ENCODE assay signal across 18 cellular contexts in genomic region chr18:27762054-27762453, GRCh38.
DNase-seq lines count a peak whose midpoint lies in the region; ATAC-seq and TF ChIP-seq lines count a peak whose summit lies in the region.
"Had no signal": no experiment of that assay in that cellular context is flagged by ENCODE, and none has a peak within 500 bp of the region (broad histone marks: within the 10 kb centered on the region; RNA-seq: fewer than 3 reads in every experiment).

No MANE protein-coding gene starts in this region.

- no peak overlapping the region for H2BK15ac ChIP-seq in mesendoderm (replicated peaks; ENCODE audit: low read depth)

- no peak overlapping the region for H4K8ac ChIP-seq in mesendoderm (ENCODE audit: low read depth, low read length)

- H2BK5ac ChIP-seq in mesendoderm (ENCODE audit: low read length) = no peak overlapping the region

- H3K27me3 ChIP-seq in mesendoderm (ENCODE audit: insufficient read depth, low read length, poor library complexity) = no peaks in the 10 kb centered on the region
- H3K27me3 ChIP-seq in upper lobe of right lung = no peaks in the 10 kb centered on the region

- H3K9me3 Mint-ChIP-seq in activated CD4-positive, alpha-beta memory T cell treated with anti-CD3 and anti-CD28 coated beads, Interleukin-2, amount 10 ng/mL, durations not matched to agents 7 days and 5 days = peaks cover 5% of the 10 kb centered on the region
- no peaks in the 10 kb centered on the region for H3K9me3 Mint-ChIP-seq in nephron progenitor cell

- no peak overlapping the region for H3K4ac ChIP-seq in mesendoderm (ENCODE audit: low read depth, low read length)

- TF ChIP-seq RAD21 in Ishikawa (IDR thresholded peaks at IDR 0.05; ENCODE audit: low read depth) = no peak

- H3K4me2 ChIP-seq in mesendoderm (ENCODE audit: low read length) = no peak overlapping the region

- H2AK5ac ChIP-seq in mesendoderm (ENCODE audit: low read length) = no peak overlapping the region

- no peak overlapping the region for H4K5ac ChIP-seq in mesendoderm (ENCODE audit: low read length)

- CTCF ChIA-PET in activated CD4-positive, alpha-beta memory T cell treated with anti-CD3 and anti-CD28 coated beads, Interleukin-2, amount 10 ng/mL, durations not matched to agents 7 days and 5 days (lab: Charles Lee) = no interaction called here

- H3K27ac Mint-ChIP-seq in activated CD4-positive, alpha-beta memory T cell treated with anti-CD3 and anti-CD28 coated beads, Interleukin-2, amount 10 ng/mL, durations not matched to agents 7 days and 5 days = no peak overlapping the region
- no peak overlapping the region for H3K27ac Mint-ChIP-seq in nephron progenitor cell
- H3K27ac Mint-ChIP-seq: CD4-positive, CD25-positive, alpha-beta regulatory T cell had no signal

- H3K9me3 ChIP-seq in upper lobe of right lung = no peaks in the 10 kb centered on the region

- no peaks in the 10 kb centered on the region for H3K36me3 Mint-ChIP-seq in activated CD4-positive, alpha-beta memory T cell treated with anti-CD3 and anti-CD28 coated beads, Interleukin-2, amount 10 ng/mL, durations not matched to agents 7 days and 5 days (ENCODE audit: low read depth)
- H3K36me3 Mint-ChIP-seq in nephron progenitor cell (ENCODE audit: low read depth) = no peaks in the 10 kb centered on the region
- H3K36me3 Mint-ChIP-seq: CD4-positive, CD25-positive, alpha-beta regulatory T cell had no signal

- no peaks in the 10 kb centered on the region for H3K27me3 Mint-ChIP-seq in activated CD4-positive, alpha-beta memory T cell treated with anti-CD3 and anti-CD28 coated beads, Interleukin-2, amount 10 ng/mL, durations not matched to agents 7 days and 5 days
- H3K27me3 Mint-ChIP-seq in nephron progenitor cell (ENCODE audit: low read depth, poor library complexity) = no peaks in the 10 kb centered on the region
- H3K27me3 Mint-ChIP-seq: CD4-positive, CD25-positive, alpha-beta regulatory T cell had no signal

- H3K23ac ChIP-seq in mesendoderm (ENCODE audit: low read length) = no peak overlapping the region

- no peak overlapping the region for H2BK120ac ChIP-seq in mesendoderm (ENCODE audit: low read depth, low read length)

- ATAC-seq in upper lobe of right lung (no peak), HG03521 (IDR thresholded peaks at IDR 0.05; ENCODE audit: unreplicated experiment) (no peak)
- ATAC-seq: HCT116, HepG2, Panc1 had no signal

- H3K56ac ChIP-seq in mesendoderm (ENCODE audit: low read length) = no peak overlapping the region

- no peak overlapping the region for H3K4me3 Mint-ChIP-seq in activated CD4-positive, alpha-beta memory T cell treated with anti-CD3 and anti-CD28 coated beads, Interleukin-2, amount 10 ng/mL, durations not matched to agents 7 days and 5 days
- no peak overlapping the region for H3K4me3 Mint-ChIP-seq in nephron progenitor cell
- H3K4me3 Mint-ChIP-seq: CD4-positive, CD25-positive, alpha-beta regulatory T cell had no signal

- H3K36me3 ChIP-seq in mesendoderm (ENCODE audit: control insufficient read depth, insufficient read depth, low read length) (no peaks in the 10 kb centered on the region), upper lobe of right lung (no peaks in the 10 kb centered on the region)

- DNase-seq in choroid plexus epithelial cell (ENCODE audit: low read depth) (peak; percentile 24), mesendoderm (peak; percentile 58), upper lobe of right lung (no peak), nephron progenitor cell (no peak)
- DNase-seq in activated CD4-positive, alpha-beta memory T cell treated with anti-CD3 and anti-CD28 coated beads, Interleukin-2, amount 10 ng/mL, durations not matched to agents 7 days and 5 days = no peak
- DNase-seq: CD4-positive, CD25-positive, alpha-beta regulatory T cell; KBM-7; NCI-H1092; NCI-H1436; NCI-H187 treated with DMSO at 0.1 percent for 48 hours; NCI-H2107; NCI-H510A treated with DMSO at 0.1 percent for 48 hours; NCI-H774 had no signal

- H3K4me1 ChIP-seq in mesendoderm (ENCODE audit: control insufficient read depth, low read depth, low read length) (no peaks in the 10 kb centered on the region), upper lobe of right lung (no peaks in the 10 kb centered on the region)

- H3K9ac ChIP-seq in mesendoderm (ENCODE audit: low read length) = no peak overlapping the region

- H3K4me1 Mint-ChIP-seq in activated CD4-positive, alpha-beta memory T cell treated with anti-CD3 and anti-CD28 coated beads, Interleukin-2, amount 10 ng/mL, durations not matched to agents 7 days and 5 days = no peaks in the 10 kb centered on the region
- no peaks in the 10 kb centered on the region for H3K4me1 Mint-ChIP-seq in nephron progenitor cell
- H3K4me1 Mint-ChIP-seq: CD4-positive, CD25-positive, alpha-beta regulatory T cell had no signal

- TF ChIP-seq CTCF in choroid plexus epithelial cell (conservative IDR thresholded peaks at IDR 0.05; ENCODE audit: low read depth, low read length) (no peak), upper lobe of right lung (IDR thresholded peaks at IDR 0.05) (no peak), nephron progenitor cell (IDR thresholded peaks at IDR 0.05) (no peak)

- H3K79me2 ChIP-seq in mesendoderm (ENCODE audit: control insufficient read depth, insufficient read depth, low read length) = no peaks in the 10 kb centered on the region

- no peaks in the 10 kb centered on the region for H3K79me1 ChIP-seq in mesendoderm (ENCODE audit: low read length)

- no peak overlapping the region for H3K18ac ChIP-seq in mesendoderm (ENCODE audit: low read length)

- no peak for TF ChIP-seq EP300 in Ishikawa (IDR thresholded peaks at IDR 0.05; ENCODE audit: borderline replicate concordance)

- whole genome bisulfite sequencing in mesendoderm (ENCODE audit: extremely low coverage, insufficient coverage, low lambda C conversion rate) = no CpG with 5 or more reads among the region's 4 CpGs

- no peak overlapping the region for H3K4me3 ChIP-seq in choroid plexus epithelial cell (ENCODE audit: low read depth, low read length)
- H3K4me3 ChIP-seq in mesendoderm (ENCODE audit: low read length) = no peak overlapping the region
- H3K4me3 ChIP-seq in upper lobe of right lung = no peak overlapping the region

- no peak overlapping the region for H3K27ac ChIP-seq in mesendoderm (ENCODE audit: low read depth, low read length)
- no peak overlapping the region for H3K27ac ChIP-seq in upper lobe of right lung

- intact Hi-C loops in upper lobe of right lung (cut with DNase I) = no loop called here

- POLR2A ChIA-PET in activated CD4-positive, alpha-beta memory T cell treated with anti-CD3 and anti-CD28 coated beads, Interleukin-2, amount 10 ng/mL, durations not matched to agents 7 days and 5 days (lab: Charles Lee) = no interaction called here

TF ChIP-seq in Ishikawa, 13 proteins besides CTCF, POLR2A, EP300 and RAD21:
- TF ChIP-seq TEAD4 (IDR thresholded peaks at IDR 0.05) (peak; percentile 59), TAF1 (IDR thresholded peaks at IDR 0.05; ENCODE audit: low read depth) (no peak)
TF ChIP-seq in Ishikawa: peak in this region for 1.

Comparison
In these comparisons a context has a peak if more than half of its experiments do, and no peak if none do; other contexts are left out.
1. DNase-seq: peak in choroid plexus epithelial cell (single experiment) and mesendoderm (single experiment); none in upper lobe of right lung (single experiment), activated CD4-positive, alpha-beta memory T cell treated with anti-CD3 and anti-CD28 coated beads, Interleukin-2, amount 10 ng/mL, durations not matched to agents 7 days and 5 days (single experiment) and nephron progenitor cell (single experiment).